ENCODE assay signal across 17 cellular contexts in the genomic region with DNA sequence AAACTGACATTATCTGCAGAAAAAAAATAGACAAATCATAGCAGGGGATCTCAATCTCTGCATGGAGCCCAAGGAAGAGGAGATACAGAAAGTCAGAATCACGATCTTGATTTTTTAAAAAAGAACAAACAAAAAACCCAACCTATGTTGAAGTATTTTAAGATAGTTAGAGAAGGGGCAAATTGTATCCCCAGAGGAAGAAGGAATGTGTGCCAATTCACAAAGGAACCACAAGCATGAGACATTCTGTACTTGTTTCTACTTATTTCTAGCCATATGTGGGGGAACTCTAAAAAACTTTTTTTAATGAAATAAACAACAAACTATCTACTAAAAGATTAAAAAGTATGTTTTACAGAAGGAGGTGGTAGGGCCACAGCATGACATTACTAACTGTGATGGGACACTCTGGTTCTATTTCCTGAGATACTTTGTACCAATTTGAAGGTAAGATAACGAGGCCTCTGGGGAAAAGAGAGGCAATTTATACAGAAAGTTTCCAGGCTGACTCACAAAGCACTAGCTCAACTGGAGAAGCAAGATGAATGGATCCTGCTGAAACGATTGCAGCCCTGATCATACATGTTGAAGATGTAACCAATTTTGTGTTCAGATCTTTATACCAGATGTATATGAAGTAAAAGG. TPM values are rescaled to one million over a fixed set of nuclear protein-coding genes. Genes with fewer than 3 reads are reported as not detected.
A peak's percentile ranks its signal among the peaks of the same experiment; 100 is the strongest.
DNase-seq lines count a peak whose midpoint lies in the region; ATAC-seq and TF ChIP-seq lines count a peak whose summit lies in the region.
"Had no signal": no experiment of that assay in that cellular context is flagged by ENCODE, and none has a peak within 500 bp of the region (broad histone marks: within the 10 kb centered on the region; RNA-seq: fewer than 3 reads in every experiment).

No MANE protein-coding gene starts in this region.

- peaks cover 12% of the 10 kb centered on the region for H3K27me3 Mint-ChIP-seq in osteocyte (ENCODE audit: unreplicated experiment)

- H3K27ac Mint-ChIP-seq in osteocyte (ENCODE audit: unreplicated experiment) = peak overlapping the region; percentile 27
- H3K27ac Mint-ChIP-seq: activated naive CD4-positive, alpha-beta T cell treated with anti-CD3 and anti-CD28 coated beads, Interleukin-2, amount 50 U/mL, for 72 hours; neural progenitor cell had no signal

- peak overlapping the region; percentile 3 for H3K4me3 Mint-ChIP-seq in osteocyte (ENCODE audit: unreplicated experiment)
- H3K4me3 Mint-ChIP-seq: neural progenitor cell had no signal

- H3K79me2 ChIP-seq in Loucy (ENCODE audit: insufficient read depth, low read length) = no peaks in the 10 kb centered on the region

- no peak for TF ChIP-seq CTCF in Loucy (conservative IDR thresholded peaks at IDR 0.05; ENCODE audit: low read length)
- TF ChIP-seq CTCF in cardiac fibroblast (IDR thresholded peaks at IDR 0.05; ENCODE audit: low read depth, low read length) = no peak
- TF ChIP-seq CTCF in osteocyte (IDR thresholded peaks at IDR 0.05) = no peak

- no peaks in the 10 kb centered on the region for H4K20me1 ChIP-seq in Loucy (ENCODE audit: insufficient read depth, low read length, poor library complexity, severe bottlenecking)

- DNase-seq in AG20443 (ENCODE audit: low spot score) (peak; percentile 33), cardiac fibroblast (ENCODE audit: low read depth in 2 of 2) (peak; percentile 23 to 69), osteocyte (ENCODE audit: extremely low spot score, unreplicated experiment) (no peak), hippocampal formation (lab: John Stamatoyannopoulos, UW) (no peak), middle frontal gyrus (ENCODE audit: extremely low spot score, low spot score) (no peak), cerebellar cortex (ENCODE audit: low spot score) (no peak)
- DNase-seq: activated CD4-positive, CD25-positive, alpha-beta regulatory T cell treated with anti-CD3 and anti-CD28 coated beads, Interleukin-2, amount 50 U/mL, for 72 hours; NCI-H2081; NCI-H748 treated with DMSO at 0.1 percent for 48 hours; stimulated activated CD4-positive, alpha-beta T cell treated with anti-CD3 and anti-CD28 coated beads, Interleukin-4, amount 100 ng/mL, for 4 hours; T-helper 1 cell had no signal

- H3K9me3 Mint-ChIP-seq in osteocyte (ENCODE audit: unreplicated experiment) = no peaks in the 10 kb centered on the region
- H3K9me3 Mint-ChIP-seq: neural progenitor cell had no signal

- H3K36me3 Mint-ChIP-seq in osteocyte (ENCODE audit: unreplicated experiment) = no peaks in the 10 kb centered on the region
- H3K36me3 Mint-ChIP-seq: activated naive CD4-positive, alpha-beta T cell treated with anti-CD3 and anti-CD28 coated beads, Interleukin-2, amount 50 U/mL, for 72 hours; neural progenitor cell had no signal

- H3K9me2 ChIP-seq in Loucy (replicated peaks; ENCODE audit: low read depth, low read length) = no peaks in the 10 kb centered on the region

- no peaks in the 10 kb centered on the region for H3K4me1 ChIP-seq in Loucy (ENCODE audit: insufficient read depth, low read length, poor library complexity, severe bottlenecking)

- peak overlapping the region; percentile 53; the same call in 1 of the 2 replicates for H2AFZ ChIP-seq in Loucy (ENCODE audit: low read length)
- H2AFZ ChIP-seq: neural progenitor cell had no signal

- no peaks in the 10 kb centered on the region for H3K27me3 ChIP-seq in Loucy (ENCODE audit: insufficient read depth, low read length, poor library complexity, severe bottlenecking)
- H3K27me3 ChIP-seq: neural progenitor cell had no signal

- no peak for ATAC-seq in GM21529 (IDR thresholded peaks at IDR 0.05; ENCODE audit: unreplicated experiment)
- ATAC-seq: activated naive CD4-positive, alpha-beta T cell treated with anti-CD3 and anti-CD28 coated beads, Interleukin-2, amount 50 U/mL, for 72 hours; sciatic nerve had no signal

- H3K4me3 ChIP-seq in Loucy (ENCODE audit: low read length, poor library complexity, severe bottlenecking) (no peak overlapping the region), cardiac fibroblast (replicated peaks in 1 of 2; ENCODE audit: low read depth in 2 of 2, low read length in 2 of 2) (no peak overlapping the region)
- H3K4me3 ChIP-seq: lung, neural progenitor cell had no signal

- H3K4me2 ChIP-seq in Loucy (ENCODE audit: low read depth, low read length, poor library complexity, severe bottlenecking) = no peak overlapping the region
- H3K4me2 ChIP-seq: neural progenitor cell had no signal

- no peaks in the 10 kb centered on the region for H3F3A ChIP-seq in Loucy (ENCODE audit: low read depth)

- no peaks in the 10 kb centered on the region for H3K36me3 ChIP-seq in Loucy (ENCODE audit: insufficient read depth, low read length)
- H3K36me3 ChIP-seq: neural progenitor cell had no signal

- peaks cover 44% of the 10 kb centered on the region for H3K4me1 Mint-ChIP-seq in osteocyte (ENCODE audit: unreplicated experiment)

- H3K9me3 ChIP-seq in Loucy (ENCODE audit: insufficient read depth, low read depth, low read length) = no peaks in the 10 kb centered on the region

- H3K9ac ChIP-seq in Loucy (ENCODE audit: low read depth, low read length, poor library complexity, severe bottlenecking) = no peak overlapping the region
- H3K9ac ChIP-seq: neural progenitor cell had no signal

RNA-seq across cellular contexts. Expression of a gene that starts 22.5 kb away (rescaled TPM):
- total RNA-seq in osteocyte = 3.8 and 4.3 TPM in 2 replicates
- total RNA-seq: activated naive CD4-positive, alpha-beta T cell treated with anti-CD3 and anti-CD28 coated beads, Interleukin-2, amount 50 U/mL, for 72 hours had no signal

RNA-seq across cellular contexts. Expression of a gene that starts 37.5 kb away (rescaled TPM):
- total RNA-seq in osteocyte = 26.0 and 26.4 TPM in 2 replicates

Comparison
In these comparisons a context has a peak if more than half of its experiments do, and no peak if none do; other contexts are left out.
1. DNase-seq: peak in AG20443 (single experiment) and cardiac fibroblast (2 of 2); none in osteocyte (single experiment), hippocampal formation (0 of 2), middle frontal gyrus (single experiment) and cerebellar cortex (single experiment).